ENCODE assay signal across 22 cellular contexts in the genomic region with DNA sequence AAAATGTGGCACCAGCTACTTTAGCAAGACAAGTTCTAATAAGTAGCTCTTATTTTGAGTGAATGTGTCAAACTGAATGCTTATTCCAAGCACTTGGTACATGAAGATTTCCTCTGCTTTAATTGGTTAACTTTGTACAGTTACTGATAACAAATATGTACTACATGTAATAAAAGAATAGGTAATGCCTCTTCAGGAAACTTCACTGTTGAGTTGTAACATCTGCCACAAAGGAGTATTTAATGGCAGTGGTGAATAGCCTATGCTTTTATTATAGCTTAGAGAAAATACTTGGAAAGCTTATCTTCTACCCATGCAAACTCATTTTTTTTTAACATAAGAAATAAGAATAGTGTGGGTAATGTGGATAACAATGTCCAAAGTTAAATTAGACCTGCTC.
"Had no signal": no experiment of that assay in that cellular context is flagged by ENCODE, and none has a peak within 500 bp of the region (broad histone marks: within the 10 kb centered on the region; RNA-seq: fewer than 3 reads in every experiment).

No MANE protein-coding gene starts in this region.

- H2AFZ ChIP-seq: parathyroid adenoma had no signal

- DNase-seq: hippocampal formation; kidney glomerular epithelial cell; left cardiac atrium; left lung; mesendoderm; naive thymus-derived CD8-positive, alpha-beta T cell; nucleus accumbens; stimulated activated CD4-positive, alpha-beta T cell treated with anti-CD3 and anti-CD28 coated beads, Interleukin-12 subunit alpha, Interleukin-12 subunit beta, amount 100 ng/mL, for 4 hours; stimulated activated CD4-positive, alpha-beta T cell treated with anti-CD3 and anti-CD28 coated beads, Interleukin-15, amount 100 ng/mL, for 24 hours; stimulated activated CD4-positive, alpha-beta T cell treated with anti-CD3 and anti-CD28 coated beads, Interleukin-2, amount 100 ng/mL, for 24 hours; stimulated activated CD4-positive, alpha-beta T cell treated with anti-CD3 and anti-CD28 coated beads, Interleukin-4, amount 100 ng/mL, for 1 hour; stimulated activated naive B cell treated with anti-CD40 and anti-IgM and Interleukin-4, amounts not matched to agents 10 μg/mL and 1 μg/mL and 100 μg/mL, for 72 hours; stimulated activated naive CD8-positive, alpha-beta T cell treated with anti-CD3 and anti-CD28 coated beads, Interleukin-15, Interleukin-2, amounts not matched to agents 100 U/mL and 50 U/mL, for 24 hours; stomach; testis; thyroid gland; trophoblast cell; upper lobe of right lung had no signal

- H3K4me1 ChIP-seq: parathyroid adenoma, thyroid gland, upper lobe of right lung had no signal

- H3K27me3 ChIP-seq: left lung, right atrium auricular region, stomach, testis, thyroid gland, upper lobe of right lung had no signal

- H3K36me3 ChIP-seq: right atrium auricular region had no signal

- H3K27ac ChIP-seq: left lung, parathyroid adenoma, right atrium auricular region, skin epidermis, stomach, testis, thyroid gland, upper lobe of right lung had no signal

- H3K9me3 ChIP-seq: left lung, right atrium auricular region, stomach, testis, thyroid gland, upper lobe of right lung had no signal

- H3K4me3 ChIP-seq: left lung, lung, right atrium auricular region, skin epidermis, stomach, testis, thyroid gland, upper lobe of right lung had no signal

- H3K79me2 ChIP-seq: parathyroid adenoma had no signal

- H3K9ac ChIP-seq: parathyroid adenoma had no signal
